8 cellular contexts compared by ENCODE assay signal in the genomic region with DNA sequence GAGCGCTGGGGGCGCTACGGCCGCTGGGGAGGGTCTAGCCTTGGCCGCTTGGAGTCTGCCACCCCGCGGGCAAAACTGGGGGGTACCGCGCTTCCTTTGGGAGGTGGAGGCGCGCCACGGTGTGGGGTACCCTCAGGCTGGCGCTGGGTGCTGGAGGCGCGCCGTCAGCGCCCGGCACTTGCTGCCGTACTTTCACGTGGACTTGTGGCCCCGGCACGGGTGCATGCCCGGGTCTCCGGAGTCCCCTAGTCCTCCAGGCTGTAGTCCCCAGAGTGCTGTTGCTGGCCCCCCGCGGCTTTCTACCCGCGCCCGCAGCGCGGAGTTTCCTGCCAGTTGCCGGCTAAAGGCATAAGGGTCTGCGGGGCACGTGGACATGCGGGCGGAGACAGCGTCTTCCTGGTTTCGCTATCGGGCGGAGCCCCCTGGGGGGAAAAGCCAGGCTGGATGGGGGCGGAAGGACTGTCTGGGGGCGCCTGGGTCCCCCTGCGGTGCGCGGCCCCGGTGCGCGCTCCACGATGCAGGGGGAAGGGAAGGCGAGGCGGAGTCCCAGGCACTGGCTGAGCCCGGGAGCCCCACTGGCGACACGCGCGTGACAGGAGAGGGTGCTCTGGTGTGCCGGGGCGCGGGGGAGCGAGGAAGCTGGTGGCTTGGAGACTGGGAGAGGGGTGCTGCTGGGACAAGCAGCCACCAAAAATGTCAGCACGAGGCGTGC. TPM values are rescaled to one million over a fixed set of nuclear protein-coding genes. Genes with fewer than 3 reads are reported as not detected.
DNase-seq lines count a peak whose midpoint lies in the region; ATAC-seq and TF ChIP-seq lines count a peak whose summit lies in the region.

No MANE protein-coding gene starts in this region.

- H3K27ac Mint-ChIP-seq in Calu3 (ENCODE audit: unreplicated experiment) = peak overlapping the region; percentile 60
- peak overlapping the region; percentile 49 for H3K27ac Mint-ChIP-seq in T-helper 2 cell treated with Interferon-gamma antibody and Interleukin-4, amounts not matched to agents 5 μg/mL and 100 μg/mL, for 36 hours

- H3K9me3 ChIP-seq in body of pancreas = no peaks in the 10 kb centered on the region
- no peaks in the 10 kb centered on the region for H3K9me3 ChIP-seq in spleen

- no peak for TF ChIP-seq POLR2A in body of pancreas (IDR thresholded peaks at IDR 0.05)
- no peak for TF ChIP-seq POLR2A in spleen (IDR thresholded peaks at IDR 0.05)

- H3K27me3 Mint-ChIP-seq in Calu3 (ENCODE audit: unreplicated experiment) = peaks cover 13% of the 10 kb centered on the region
- peaks cover 13% of the 10 kb centered on the region for H3K27me3 Mint-ChIP-seq in T-helper 2 cell treated with Interferon-gamma antibody and Interleukin-4, amounts not matched to agents 5 μg/mL and 100 μg/mL, for 36 hours (ENCODE audit: low read depth)

- 0% methylated on average over 2 to 62 of the region's 62 CpGs for WGBS in body of pancreas, 2 donors
- WGBS in spleen, 5 donors = 0% methylated on average over 28 to 62 of the region's 62 CpGs

- H3K4me3 ChIP-seq in body of pancreas (peak overlapping the region; percentile 76 to 97), spleen (peak overlapping the region; percentile 79 to 99 (median 84))

- H3K4me1 ChIP-seq in body of pancreas = peaks cover 12% of the 10 kb centered on the region
- H3K4me1 ChIP-seq in spleen = peaks cover 0 to 61% (median 13%) of the 10 kb centered on the region in 6 donors

- no peaks in the 10 kb centered on the region for H3K9me3 Mint-ChIP-seq in Calu3 (ENCODE audit: low read depth, unreplicated experiment)
- no peaks in the 10 kb centered on the region for H3K9me3 Mint-ChIP-seq in T-helper 2 cell treated with Interferon-gamma antibody and Interleukin-4, amounts not matched to agents 5 μg/mL and 100 μg/mL, for 36 hours

- CTCF ChIA-PET in Calu3 (lab: Charles Lee) = interaction anchor here (0.7 to 2.9 kb wide), 15 partner anchors 9 to 1640 kb away, joined by 3 to 15 read pairs (median 4); no protein-coding TSS in a partner anchor

- H3K27me3 ChIP-seq in body of pancreas (no peaks in the 10 kb centered on the region), spleen (replicated peaks in 1 of 7) (peaks cover 0 to 23% (median 0%) of the 10 kb centered on the region in 7 donors)

- intact Hi-C loops in Calu3 (cut with micrococcal nuclease; ENCODE audit: unreplicated experiment) (loop anchor here (1.0 to 5.0 kb wide), 3 partner anchors 47 to 98 kb away; no protein-coding TSS in a partner anchor), body of pancreas (cut with DNase I) (no loop called here), spleen (cut with DNase I; ENCODE audit: low total_unique reads) (no loop called here)

- no TSS peak for BruUV-seq in Calu3 (replicated peaks; lab: Mats Ljungman, UMichigan)

- peak; percentile 37 for ATAC-seq in GM19455 (IDR thresholded peaks at IDR 0.05; ENCODE audit: unreplicated experiment)
- ATAC-seq in HG03565 (IDR thresholded peaks at IDR 0.05; ENCODE audit: unreplicated experiment) = peak; percentile 24
- ATAC-seq in body of pancreas = peak; percentile 47

- H3K36me3 ChIP-seq in body of pancreas (replicated peaks in 1 of 2; ENCODE audit: insufficient read depth in 1 of 2, low read depth in 2 of 2) (no peaks in the 10 kb centered on the region), spleen (no peaks in the 10 kb centered on the region)

- H3K4me1 Mint-ChIP-seq in Calu3 (ENCODE audit: low read depth, unreplicated experiment) = peaks cover 25% of the 10 kb centered on the region
- peaks cover 5% of the 10 kb centered on the region for H3K4me1 Mint-ChIP-seq in T-helper 2 cell treated with Interferon-gamma antibody and Interleukin-4, amounts not matched to agents 5 μg/mL and 100 μg/mL, for 36 hours (ENCODE audit: low read depth)

- TF ChIP-seq CTCF in Calu3 (IDR thresholded peaks at IDR 0.05; ENCODE audit: unreplicated experiment) (no peak), body of pancreas (IDR thresholded peaks at IDR 0.05) (no peak), spleen (IDR thresholded peaks at IDR 0.05 in 8 of 11, conservative IDR thresholded peaks at IDR 0.05 in 3 of 11) (no peak)

- peaks cover 32% of the 10 kb centered on the region for H3K36me3 Mint-ChIP-seq in Calu3 (ENCODE audit: insufficient read depth, unreplicated experiment)
- no peaks in the 10 kb centered on the region for H3K36me3 Mint-ChIP-seq in T-helper 2 cell treated with Interferon-gamma antibody and Interleukin-4, amounts not matched to agents 5 μg/mL and 100 μg/mL, for 36 hours (ENCODE audit: low read depth)

- peak overlapping the region; percentile 96 for H3K4me3 Mint-ChIP-seq in Calu3 (ENCODE audit: low read depth, unreplicated experiment)
- H3K4me3 Mint-ChIP-seq in T-helper 2 cell treated with Interferon-gamma antibody and Interleukin-4, amounts not matched to agents 5 μg/mL and 100 μg/mL, for 36 hours = peak overlapping the region; percentile 83

- DNase-seq in Calu3 (peak; percentile 58), body of pancreas (peak in 3 of 4 donors; percentile 27 to 50 (median 32)), iPS-NIHi7 (ENCODE audit: extremely low spot score) (peak; percentile 34), spleen (peak; percentile 90), SHP77 treated with DMSO at 0.1 percent for 48 hours (lab: John Stamatoyannopoulos, UW) (no peak)
- DNase-seq in T-helper 2 cell treated with Interferon-gamma antibody and Interleukin-4, amounts not matched to agents 5 μg/mL and 100 μg/mL, for 36 hours (ENCODE audit: low spot score) = peak; percentile 39

- H3K27ac ChIP-seq in body of pancreas (peak overlapping the region in 3 of 4 donors; percentile 46 to 72 (median 71)), spleen (peak overlapping the region in 6 of 8 donors; percentile 70 to 85 (median 74))

RNA-seq across cellular contexts. Expression of gene PPARGC1B, which starts 0.7 kb away (rescaled TPM):
- total RNA-seq in Calu3 (2022) (8.8 and 9.3 TPM in 2 replicates), body of pancreas (1 to 10 TPM; 1.3 to 4.6 TPM), spleen (1 to 10 TPM; 4.4 to 9.1 (median 7.1) TPM)
- 1 to 10 TPM in 1 of 3 donors, under 1 TPM in 2; 0.61 to 1.7 (median 0.76) TPM for polyA plus RNA-seq in spleen
